ENCODE assay signal across 30 cellular contexts in the genomic region with DNA sequence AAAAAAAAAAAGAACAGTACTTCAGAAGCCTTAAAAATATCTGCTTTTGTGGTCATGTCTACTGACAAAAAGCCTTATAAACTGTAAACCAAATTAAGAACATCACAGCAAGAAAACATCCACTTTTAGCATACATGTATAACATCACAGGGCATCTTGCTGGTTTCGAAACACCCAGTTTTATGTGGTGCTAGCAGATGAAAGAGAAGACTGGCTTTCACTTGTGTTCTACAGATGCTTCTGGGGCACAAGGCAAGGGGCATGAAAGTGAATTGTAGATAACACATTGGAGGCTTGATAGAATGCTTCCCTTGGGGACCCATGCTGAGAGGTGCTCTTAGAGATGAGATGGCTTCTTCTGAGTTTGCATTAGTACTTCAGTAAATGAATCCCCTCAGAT.
"Had no signal": no experiment of that assay in that cellular context is flagged by ENCODE, and none has a peak within 500 bp of the region (broad histone marks: within the 10 kb centered on the region; RNA-seq: fewer than 3 reads in every experiment).

No MANE protein-coding gene starts in this region.

- H3K4me1 Mint-ChIP-seq: activated naive CD4-positive, alpha-beta T cell treated with anti-CD3 and anti-CD28 coated beads, Interleukin-2, amount 10 ng/mL, durations not matched to agents 7 days and 5 days; brain had no signal

- H3K36me3 ChIP-seq: ascending aorta, breast epithelium, cardiac muscle cell, colonic mucosa, esophagus squamous epithelium, gastroesophageal sphincter, heart right ventricle, WERI-Rb-1 had no signal

- H3K27ac ChIP-seq: ascending aorta, breast epithelium, cardiac muscle cell, colonic mucosa, epithelial cell of prostate, esophagus squamous epithelium, gastroesophageal sphincter, heart right ventricle, WERI-Rb-1 had no signal

- H3K27me3 ChIP-seq: ascending aorta, breast epithelium, cardiac muscle cell, colonic mucosa, esophagus squamous epithelium, gastroesophageal sphincter had no signal

- H3K4me3 ChIP-seq: ascending aorta, breast epithelium, cardiac muscle cell, colonic mucosa, esophagus squamous epithelium, gastroesophageal sphincter, heart right ventricle had no signal

- H3K4me3 Mint-ChIP-seq: activated B cell treated with CpG ODN at 0.5 μM for 24 hours; activated CD4-positive, alpha-beta memory T cell treated with anti-CD3 and anti-CD28 coated beads for 36 hours; activated CD4-positive, alpha-beta T cell treated with anti-CD3 and anti-CD28 coated beads, Interleukin-2, amount 10 ng/mL, durations not matched to agents 24 days and 14 days; activated naive CD4-positive, alpha-beta T cell treated with anti-CD3 and anti-CD28 coated beads, Interleukin-2, amount 10 ng/mL, durations not matched to agents 7 days and 5 days; activated naive CD8-positive, alpha-beta T cell treated with anti-CD3 and anti-CD28 coated beads, Interleukin-2, amount 10 ng/mL, durations not matched to agents 7 days and 5 days; activated T-cell treated with anti-CD3 and anti-CD28 coated beads, Interleukin-2, amount 50 U/mL, for 24 hours; activated T-cell treated with anti-CD3 and anti-CD28 coated beads, Interleukin-2, amount 50 U/mL, for 72 hours; brain; T-helper 17 cell; T-helper 2 cell treated with Interferon-gamma antibody and Interleukin-4, amounts not matched to agents 5 μg/mL and 100 μg/mL, for 36 hours had no signal

- ATAC-seq: activated CD4-positive, CD25-positive, alpha-beta regulatory T cell treated with anti-CD3 and anti-CD28 coated beads, Interleukin-2, amount 50 U/mL, for 24 hours; activated naive CD4-positive, alpha-beta T cell treated with anti-CD3 and anti-CD28 coated beads, Interleukin-2, amount 50 U/mL, for 72 hours; activated T-cell treated with anti-CD3 and anti-CD28 coated beads, Interleukin-2, amount 50 U/mL, for 72 hours; gastroesophageal sphincter; heart right ventricle; T-helper 17 cell had no signal

- H3K9me3 ChIP-seq: ascending aorta, breast epithelium, colonic mucosa, esophagus squamous epithelium, gastroesophageal sphincter, heart right ventricle had no signal

- H3K36me3 Mint-ChIP-seq: activated CD4-positive, alpha-beta memory T cell treated with anti-CD3 and anti-CD28 coated beads for 36 hours; activated naive CD4-positive, alpha-beta T cell treated with anti-CD3 and anti-CD28 coated beads, Interleukin-2, amount 10 ng/mL, durations not matched to agents 7 days and 5 days; activated naive CD4-positive, alpha-beta T cell treated with anti-CD3 and anti-CD28 coated beads, Interleukin-2, amount 50 U/mL, for 72 hours; activated naive CD8-positive, alpha-beta T cell treated with anti-CD3 and anti-CD28 coated beads, Interleukin-2, amount 10 ng/mL, durations not matched to agents 7 days and 5 days; brain had no signal

- H3K9me3 Mint-ChIP-seq: activated B cell treated with CpG ODN at 0.5 μM for 24 hours; activated CD4-positive, alpha-beta memory T cell treated with anti-CD3 and anti-CD28 coated beads for 36 hours; activated CD4-positive, alpha-beta T cell treated with anti-CD3 and anti-CD28 coated beads, Interleukin-2, amount 10 ng/mL, durations not matched to agents 24 days and 14 days; activated naive CD4-positive, alpha-beta T cell treated with anti-CD3 and anti-CD28 coated beads, Interleukin-2, amount 10 ng/mL, durations not matched to agents 7 days and 5 days; activated naive CD8-positive, alpha-beta T cell treated with anti-CD3 and anti-CD28 coated beads, Interleukin-2, amount 10 ng/mL, durations not matched to agents 7 days and 5 days; activated T-cell treated with anti-CD3 and anti-CD28 coated beads, Interleukin-2, amount 50 U/mL, for 24 hours; T-helper 2 cell treated with Interferon-gamma antibody and Interleukin-4, amounts not matched to agents 5 μg/mL and 100 μg/mL, for 36 hours had no signal

- H3K4me1 ChIP-seq: ascending aorta, breast epithelium, colonic mucosa, esophagus squamous epithelium, gastroesophageal sphincter, heart right ventricle had no signal

- H3K27ac Mint-ChIP-seq: activated B cell treated with CpG ODN at 0.5 μM for 24 hours; activated CD4-positive, alpha-beta memory T cell treated with anti-CD3 and anti-CD28 coated beads for 36 hours; activated CD4-positive, alpha-beta T cell treated with anti-CD3 and anti-CD28 coated beads, Interleukin-2, amount 10 ng/mL, durations not matched to agents 24 days and 14 days; activated naive CD4-positive, alpha-beta T cell treated with anti-CD3 and anti-CD28 coated beads, Interleukin-2, amount 10 ng/mL, durations not matched to agents 7 days and 5 days; activated naive CD4-positive, alpha-beta T cell treated with anti-CD3 and anti-CD28 coated beads, Interleukin-2, amount 50 U/mL, for 72 hours; activated naive CD8-positive, alpha-beta T cell treated with anti-CD3 and anti-CD28 coated beads, Interleukin-2, amount 10 ng/mL, durations not matched to agents 7 days and 5 days; activated T-cell treated with anti-CD3 and anti-CD28 coated beads, Interleukin-2, amount 50 U/mL, for 24 hours; activated T-cell treated with anti-CD3 and anti-CD28 coated beads, Interleukin-2, amount 50 U/mL, for 72 hours; brain; T-helper 17 cell; T-helper 2 cell treated with Interferon-gamma antibody and Interleukin-4, amounts not matched to agents 5 μg/mL and 100 μg/mL, for 36 hours had no signal

- DNase-seq: activated B cell treated with CpG ODN at 0.5 μM for 24 hours; activated CD4-positive, alpha-beta memory T cell treated with anti-CD3 and anti-CD28 coated beads for 36 hours; activated CD4-positive, alpha-beta T cell treated with anti-CD3 and anti-CD28 coated beads, Interleukin-2, amount 10 ng/mL, durations not matched to agents 24 days and 14 days; activated CD8-positive, alpha-beta memory T cell treated with anti-CD3 and anti-CD28 coated beads, Interleukin-2, amount 50 U/mL, for 48 hours; activated gamma-delta T cell; activated naive CD4-positive, alpha-beta T cell; activated naive CD4-positive, alpha-beta T cell treated with anti-CD3 and anti-CD28 coated beads, Interleukin-2, amount 10 ng/mL, durations not matched to agents 7 days and 5 days; activated naive CD8-positive, alpha-beta T cell treated with anti-CD3 and anti-CD28 coated beads, Interleukin-2, amount 10 ng/mL, durations not matched to agents 7 days and 5 days; activated T-cell treated with anti-CD3 and anti-CD28 coated beads for 4 hours; activated T-cell treated with anti-CD3 and anti-CD28 coated beads, Interleukin-2, amount 50 U/mL, for 24 hours; activated T-cell treated with anti-CD3 and anti-CD28 coated beads, Interleukin-2, amount 50 U/mL, for 72 hours; central memory CD4-positive, alpha-beta T cell; cerebellar nuclear complex; colonic mucosa; effector CD8-positive, alpha-beta T cell; esophagus squamous epithelium; foreskin melanocyte; heart right ventricle; T-helper 17 cell; T1000; WERI-Rb-1 had no signal

- H3K27me3 Mint-ChIP-seq: activated naive CD4-positive, alpha-beta T cell treated with anti-CD3 and anti-CD28 coated beads, Interleukin-2, amount 10 ng/mL, durations not matched to agents 7 days and 5 days; activated naive CD8-positive, alpha-beta T cell treated with anti-CD3 and anti-CD28 coated beads, Interleukin-2, amount 10 ng/mL, durations not matched to agents 7 days and 5 days had no signal
